8 cellular contexts compared by ENCODE assay signal in the genomic region with DNA sequence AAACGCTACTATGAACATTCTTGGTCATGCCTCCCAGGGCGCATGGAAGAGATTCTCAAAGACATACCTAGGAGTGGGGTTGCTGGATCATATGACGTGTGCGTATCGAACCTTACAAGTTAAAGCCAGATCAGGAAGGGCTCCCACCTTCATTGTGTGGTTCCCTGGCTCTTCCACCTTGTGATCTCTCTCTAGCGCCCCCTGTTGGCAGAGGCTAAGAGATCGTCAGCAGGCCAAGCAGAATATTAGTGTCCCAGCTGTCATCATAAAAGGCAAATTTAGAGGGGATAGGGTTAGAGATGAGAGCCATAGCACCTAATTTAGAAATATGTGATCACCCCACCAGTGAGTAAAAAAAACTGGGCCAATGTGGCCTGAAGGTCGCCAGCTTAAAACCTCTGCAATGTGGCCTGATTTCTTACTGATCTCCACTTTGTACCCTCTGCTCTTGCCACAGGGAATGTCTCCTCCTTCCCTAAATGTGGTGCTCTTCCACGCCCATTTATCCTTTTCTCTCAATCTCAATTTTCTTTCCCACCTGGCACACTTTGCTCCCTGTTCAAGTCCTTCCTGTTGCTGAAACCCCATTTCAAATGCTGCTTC.
DNase-seq lines count a peak whose midpoint lies in the region; ATAC-seq and TF ChIP-seq lines count a peak whose summit lies in the region.

No MANE protein-coding gene starts in this region.

- DNase-seq in GM04504 (ENCODE audit: low read depth) = peak; percentile 24
- peak; percentile 50 for DNase-seq in LHCN-M2 (ENCODE audit: low read depth)
- DNase-seq in T-helper 22 cell (ENCODE audit: low read depth) = peak; percentile 8
- peak; percentile 35 for DNase-seq in astrocyte of the spinal cord (ENCODE audit: low read depth, low spot score)
- DNase-seq in iPS-NIHi7 (ENCODE audit: extremely low spot score) = peak; percentile 87
- peak; percentile 73 to 76 for DNase-seq in stimulated activated CD4-positive, alpha-beta T cell treated with anti-CD3 and anti-CD28 coated beads, Interleukin-2, amount 100 ng/mL, for 24 hours
- no peak for DNase-seq in dedifferentiated amniotic fluid mesenchymal stem cell (ENCODE audit: extremely low spot score)

- no peak for ATAC-seq in HG02885 (IDR thresholded peaks at IDR 0.05; ENCODE audit: poor library complexity, unreplicated experiment)

- in situ Hi-C loops in astrocyte of the spinal cord (cut with HindIII; ENCODE audit: low sequenced_read_pairs) = no loop called here

- H3K4me3 ChIP-seq in astrocyte of the spinal cord (ENCODE audit: low read depth, low read length) = no peak overlapping the region

- peak; percentile 89 for TF ChIP-seq CTCF in astrocyte of the spinal cord (IDR thresholded peaks at IDR 0.05; ENCODE audit: low read depth, low read length)
